Comparison of ENCODE assay signal across 11 cellular contexts in the genomic region with DNA sequence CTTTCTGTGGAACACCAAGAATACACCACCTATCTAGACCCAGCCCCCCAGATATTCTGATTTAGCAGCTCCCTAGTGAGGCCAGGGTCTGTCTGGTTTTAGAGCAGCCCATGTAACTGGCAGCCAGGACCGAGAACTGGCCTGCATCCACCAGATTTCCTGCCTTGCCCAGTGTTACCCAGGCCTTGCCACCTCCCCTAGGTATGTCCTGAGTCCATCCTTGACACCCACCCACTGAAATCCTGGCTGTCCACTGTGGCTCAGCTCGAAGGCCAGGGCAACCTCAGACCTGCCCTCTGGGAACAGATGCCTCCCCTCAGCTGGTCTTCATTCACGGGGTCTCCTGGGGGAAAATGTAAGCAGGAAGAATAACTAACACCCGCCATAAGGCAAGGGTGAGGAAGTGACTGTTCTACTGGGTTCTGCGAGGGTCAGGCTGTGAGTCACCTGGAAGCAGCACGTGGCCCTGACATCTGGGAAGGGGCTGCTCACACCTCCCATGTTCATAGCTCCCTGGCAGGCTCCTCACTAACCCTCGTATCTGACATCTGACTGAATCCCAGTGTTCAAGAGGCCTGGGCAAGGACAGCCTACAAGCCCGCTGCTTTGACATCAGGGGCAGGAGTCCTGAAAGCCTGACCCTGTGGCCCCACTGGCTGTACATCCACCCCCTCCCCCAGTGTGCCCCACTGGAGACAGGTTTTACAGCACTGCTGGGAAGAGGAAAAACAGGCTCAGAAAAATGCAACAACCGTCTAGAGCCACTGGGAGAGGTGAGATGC.
DNase-seq lines count a peak whose midpoint lies in the region; ATAC-seq and TF ChIP-seq lines count a peak whose summit lies in the region.
"Had no signal": no experiment of that assay in that cellular context is flagged by ENCODE, and none has a peak within 500 bp of the region (broad histone marks: within the 10 kb centered on the region; RNA-seq: fewer than 3 reads in every experiment).

No MANE protein-coding gene starts in this region.

- H3K4me1 Mint-ChIP-seq in CD14-positive monocyte = peaks cover 79% of the 10 kb centered on the region
- H3K4me1 Mint-ChIP-seq in activated CD4-positive, alpha-beta memory T cell treated with anti-CD3 and anti-CD28 coated beads, Interleukin-2, amount 10 ng/mL, durations not matched to agents 7 days and 5 days = peaks cover 100% of the 10 kb centered on the region
- peaks cover 97 to 98% of the 10 kb centered on the region in 2 donors for H3K4me1 Mint-ChIP-seq in immature natural killer cell

- DNase-seq in CD14-positive monocyte (ENCODE audit: low spot score) (no peak), immature natural killer cell (no peak), DMS53 (lab: John Stamatoyannopoulos, UW) (no peak), left ventricle myocardium inferior (no peak)
- DNase-seq in activated CD4-positive, alpha-beta memory T cell treated with anti-CD3 and anti-CD28 coated beads, Interleukin-2, amount 10 ng/mL, durations not matched to agents 7 days and 5 days = no peak
- DNase-seq: DMS153; NCI-H526; stimulated activated CD4-positive, alpha-beta T cell treated with anti-CD3 and anti-CD28 coated beads, Interleukin-1b, Interleukin-23, amount 100 ng/mL, for 48 hours had no signal

- POLR2A ChIA-PET in activated CD4-positive, alpha-beta memory T cell treated with anti-CD3 and anti-CD28 coated beads, Interleukin-2, amount 10 ng/mL, durations not matched to agents 7 days and 5 days (lab: Charles Lee) = interaction anchor here (0.7 to 7.8 kb wide), 12 partner anchors 7 to 180 kb away, joined by 3 to 63 read pairs (median 7); a partner anchor contains a TSS

- no peak for ATAC-seq in GM21723 (IDR thresholded peaks at IDR 0.05; ENCODE audit: unreplicated experiment)
- no peak for ATAC-seq in HG02642 (IDR thresholded peaks at IDR 0.05; ENCODE audit: poor library complexity, unreplicated experiment)

- H3K9me3 ChIP-seq in left ventricle myocardium inferior (replicated peaks) = no peaks in the 10 kb centered on the region

- TF ChIP-seq CTCF in CD14-positive monocyte (IDR thresholded peaks at IDR 0.05) = no peak
- TF ChIP-seq CTCF in left ventricle myocardium inferior (IDR thresholded peaks at IDR 0.05; ENCODE audit: borderline replicate concordance) = no peak

- no peaks in the 10 kb centered on the region for H3K36me3 ChIP-seq in left ventricle myocardium inferior

- H3K36me3 Mint-ChIP-seq in CD14-positive monocyte = peaks cover 33 to 61% of the 10 kb centered on the region in 2 donors
- peaks cover 76% of the 10 kb centered on the region for H3K36me3 Mint-ChIP-seq in activated CD4-positive, alpha-beta memory T cell treated with anti-CD3 and anti-CD28 coated beads, Interleukin-2, amount 10 ng/mL, durations not matched to agents 7 days and 5 days (ENCODE audit: low read depth)
- H3K36me3 Mint-ChIP-seq in immature natural killer cell = no peaks in the 10 kb centered on the region

- H3K27ac ChIP-seq in left ventricle myocardium inferior (replicated peaks) = no peak overlapping the region

- H3K27ac Mint-ChIP-seq in CD14-positive monocyte (peak overlapping the region in 6 of 7 donors; percentile 46 to 95 (median 75)), immature natural killer cell (peak overlapping the region; percentile 72 to 90 (median 84))
- H3K27ac Mint-ChIP-seq in activated CD4-positive, alpha-beta memory T cell treated with anti-CD3 and anti-CD28 coated beads, Interleukin-2, amount 10 ng/mL, durations not matched to agents 7 days and 5 days = peak overlapping the region; percentile 97

- H3K9me3 Mint-ChIP-seq in CD14-positive monocyte (peaks cover 0 to 2% (median 0%) of the 10 kb centered on the region in 7 donors), immature natural killer cell (no peaks in the 10 kb centered on the region)
- H3K9me3 Mint-ChIP-seq in activated CD4-positive, alpha-beta memory T cell treated with anti-CD3 and anti-CD28 coated beads, Interleukin-2, amount 10 ng/mL, durations not matched to agents 7 days and 5 days = no peaks in the 10 kb centered on the region

- no peaks in the 10 kb centered on the region for H3K27me3 ChIP-seq in left ventricle myocardium inferior (ENCODE audit: low read depth)

- H3K4me3 ChIP-seq in GM08714 (ENCODE audit: low read length) = peak overlapping the region; percentile 32; the same call in 1 of the 2 replicates
- H3K4me3 ChIP-seq in left ventricle myocardium inferior = no peak overlapping the region

- H3K27me3 Mint-ChIP-seq in CD14-positive monocyte (ENCODE audit: low read depth in 3 of 3) (peaks cover 0 to 1% (median 0%) of the 10 kb centered on the region in 3 donors), immature natural killer cell (ENCODE audit: low read depth in 3 of 3) (peaks cover 5 to 11% (median 10%) of the 10 kb centered on the region in 3 donors)
- no peaks in the 10 kb centered on the region for H3K27me3 Mint-ChIP-seq in activated CD4-positive, alpha-beta memory T cell treated with anti-CD3 and anti-CD28 coated beads, Interleukin-2, amount 10 ng/mL, durations not matched to agents 7 days and 5 days

- H3K4me3 Mint-ChIP-seq in CD14-positive monocyte (no peak overlapping the region), immature natural killer cell (peak overlapping the region; percentile 35 to 76 (median 70))
- no peak overlapping the region for H3K4me3 Mint-ChIP-seq in activated CD4-positive, alpha-beta memory T cell treated with anti-CD3 and anti-CD28 coated beads, Interleukin-2, amount 10 ng/mL, durations not matched to agents 7 days and 5 days

- no peaks in the 10 kb centered on the region for H3K4me1 ChIP-seq in left ventricle myocardium inferior

- CTCF ChIA-PET in activated CD4-positive, alpha-beta memory T cell treated with anti-CD3 and anti-CD28 coated beads, Interleukin-2, amount 10 ng/mL, durations not matched to agents 7 days and 5 days (lab: Charles Lee) = interaction anchor here (0.9 to 3.1 kb wide), 3 partner anchors 7 to 123 kb away, joined by 3 to 18 read pairs (median 3); no protein-coding TSS in a partner anchor

- intact Hi-C loops in CD14-positive monocyte (cut with micrococcal nuclease) = no loop called here
- intact Hi-C loops in left ventricle myocardium inferior (cut with micrococcal nuclease) = no loop called here

Comparison
In these comparisons a context has a peak if more than half of its experiments do, and no peak if none do; other contexts are left out.
1. H3K4me3 Mint-ChIP-seq: peak in immature natural killer cell (5 of 5); none in CD14-positive monocyte (0 of 2) and activated CD4-positive, alpha-beta memory T cell treated with anti-CD3 and anti-CD28 coated beads, Interleukin-2, amount 10 ng/mL, durations not matched to agents 7 days and 5 days (single experiment).
2. Peak in every context shown above with its lines, with median percentiles within 50 percentile points of each other: H3K27ac Mint-ChIP-seq.